In the genomic region with DNA sequence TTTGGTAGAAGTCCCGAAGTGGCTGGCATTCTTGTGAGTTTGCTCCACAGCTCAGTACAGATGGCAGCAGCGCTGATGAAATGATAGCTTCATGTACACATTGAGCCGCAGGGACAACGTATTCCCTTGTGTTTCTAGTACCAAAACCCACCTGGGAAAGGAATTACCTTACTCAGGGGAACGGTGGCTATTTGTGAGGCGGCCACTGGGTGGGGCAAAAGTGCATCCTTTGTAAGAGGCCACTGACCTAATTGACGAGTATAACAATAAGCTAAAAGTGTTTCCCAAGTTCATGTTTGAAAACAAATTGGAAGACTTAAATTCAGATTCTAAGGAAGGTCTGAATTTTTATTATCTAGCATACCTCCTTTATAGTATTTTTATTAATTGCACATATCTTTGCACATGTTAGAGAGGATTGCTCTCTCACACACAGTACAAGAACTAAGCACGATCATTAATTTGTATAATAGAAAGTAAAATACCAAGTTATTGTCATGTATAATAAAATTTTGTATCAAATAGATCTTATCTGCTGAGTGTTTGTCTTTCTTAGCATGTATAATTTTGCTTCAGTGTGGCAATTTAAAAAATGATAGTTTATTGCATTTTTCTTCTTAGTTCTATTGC, we compare ENCODE assay signal across 9 cellular contexts. TPM values are rescaled to one million over a fixed set of nuclear protein-coding genes. Genes with fewer than 3 reads are reported as not detected.
DNase-seq lines count a peak whose midpoint lies in the region; ATAC-seq and TF ChIP-seq lines count a peak whose summit lies in the region.
"Had no signal": no experiment of that assay in that cellular context is flagged by ENCODE, and none has a peak within 500 bp of the region (broad histone marks: within the 10 kb centered on the region; RNA-seq: fewer than 3 reads in every experiment).

No MANE protein-coding gene starts in this region.

- H3K27ac ChIP-seq in adrenal gland (no peak overlapping the region), neural cell (ENCODE audit: low read length) (no peak overlapping the region), osteoblast (ENCODE audit: low read depth, low read length) (no peak overlapping the region)
- H3K27ac ChIP-seq: neutrophil had no signal

- H3K79me2 ChIP-seq in neural cell (replicated peaks; ENCODE audit: insufficient read depth, low read length) (no peaks in the 10 kb centered on the region), osteoblast (ENCODE audit: insufficient read depth, low read length) (no peaks in the 10 kb centered on the region)

- no peak for ATAC-seq in HG03280 (IDR thresholded peaks at IDR 0.05; ENCODE audit: unreplicated experiment)
- no peak for ATAC-seq in activated T-helper 17 cell treated with anti-CD3 and anti-CD28 coated beads, Interleukin-2, amount 50 U/mL, for 72 hours (replicated peaks)

- H3K4me3 ChIP-seq in adrenal gland (no peak overlapping the region), neural cell (ENCODE audit: low read length) (no peak overlapping the region), osteoblast (ENCODE audit: insufficient read depth, low read length) (no peak overlapping the region)

- TF ChIP-seq CTCF in GM13976 (IDR thresholded peaks at IDR 0.05; ENCODE audit: borderline replicate concordance, control extremely low read depth, extremely low read depth, insufficient read depth, missing control alignments) (peak; percentile 10), adrenal gland (IDR thresholded peaks at IDR 0.05) (peak; percentile 17 to 43 (median 40)), neural cell (IDR thresholded peaks at IDR 0.05; ENCODE audit: poor library complexity, severe bottlenecking) (peak; percentile 54), osteoblast (IDR thresholded peaks at IDR 0.05; ENCODE audit: extremely low read depth, low read depth, low read length) (no peak)

- H3K4me1 ChIP-seq in adrenal gland (replicated peaks in 1 of 2): no peaks in the 10 kb centered on the region
- no peaks in the 10 kb centered on the region for H3K4me1 ChIP-seq in osteoblast (ENCODE audit: insufficient read depth, low read length)

- H3K27me3 Mint-ChIP-seq in activated T-helper 17 cell treated with anti-CD3 and anti-CD28 coated beads, Interleukin-2, amount 50 U/mL, for 72 hours: no peaks in the 10 kb centered on the region

- H3K36me3 ChIP-seq in adrenal gland (replicated peaks in 1 of 2) (no peaks in the 10 kb centered on the region), neural cell (ENCODE audit: insufficient read depth, low read length) (no peaks in the 10 kb centered on the region), osteoblast (ENCODE audit: insufficient read depth, low read length) (no peaks in the 10 kb centered on the region)
- H3K36me3 ChIP-seq: neutrophil had no signal

- H3K27ac Mint-ChIP-seq in activated T-helper 17 cell treated with anti-CD3 and anti-CD28 coated beads, Interleukin-2, amount 50 U/mL, for 72 hours: no peak overlapping the region

- H3K4me2 ChIP-seq in neural cell (ENCODE audit: low read length) (no peak overlapping the region), osteoblast (ENCODE audit: insufficient read depth, low read length) (no peak overlapping the region)

- no peak for TF ChIP-seq EP300 in neural cell (conservative IDR thresholded peaks at IDR 0.05; ENCODE audit: poor library complexity, severe bottlenecking)

- no peaks in the 10 kb centered on the region for H3F3A ChIP-seq in neural cell (ENCODE audit: insufficient read depth, low read length, poor library complexity, severe bottlenecking)

- no peak for TF ChIP-seq POLR2A in adrenal gland (IDR thresholded peaks at IDR 0.05)

- H3K9ac ChIP-seq in neural cell (ENCODE audit: low read length): no peak overlapping the region

- no peaks in the 10 kb centered on the region for H3K36me3 Mint-ChIP-seq in activated T-helper 17 cell treated with anti-CD3 and anti-CD28 coated beads, Interleukin-2, amount 50 U/mL, for 72 hours (ENCODE audit: low read depth)

- peak; percentile 46 for TF ChIP-seq RAD21 in neural cell (conservative IDR thresholded peaks at IDR 0.05)

- H3K27me3 ChIP-seq in adrenal gland (no peaks in the 10 kb centered on the region), neural cell (ENCODE audit: insufficient read depth, low read depth, low read length) (no peaks in the 10 kb centered on the region), osteoblast (ENCODE audit: insufficient read depth, low read length) (no peaks in the 10 kb centered on the region)
- H3K27me3 ChIP-seq: neutrophil had no signal

- intact Hi-C loops in adrenal gland (cut with DNase I): no loop called here

- in situ Hi-C loops in GM13976 (cut with MboI; ENCODE audit: low sequenced_read_pairs, unreplicated experiment): no loop called here

- no peak overlapping the region for H3K4me3 Mint-ChIP-seq in activated T-helper 17 cell treated with anti-CD3 and anti-CD28 coated beads, Interleukin-2, amount 50 U/mL, for 72 hours

- H4K20me1 ChIP-seq in neural cell (ENCODE audit: insufficient read depth) (no peaks in the 10 kb centered on the region), osteoblast (ENCODE audit: insufficient read depth, low read length) (no peaks in the 10 kb centered on the region)

- H2AFZ ChIP-seq in neural cell (ENCODE audit: low read depth, low read length) (no peak overlapping the region), osteoblast (ENCODE audit: low read length) (no peak overlapping the region)

- H3K9me2 ChIP-seq in neural cell (ENCODE audit: insufficient read depth, low read length): no peaks in the 10 kb centered on the region

- H3K9me3 ChIP-seq in adrenal gland (replicated peaks in 1 of 3) (no peaks in the 10 kb centered on the region), neural cell (ENCODE audit: low read length) (no peaks in the 10 kb centered on the region), osteoblast (ENCODE audit: low read depth, low read length) (no peaks in the 10 kb centered on the region)
- H3K9me3 ChIP-seq: neutrophil had no signal

- H3K9me3 Mint-ChIP-seq in activated T-helper 17 cell treated with anti-CD3 and anti-CD28 coated beads, Interleukin-2, amount 50 U/mL, for 72 hours: peaks cover 9% of the 10 kb centered on the region

- no peaks in the 10 kb centered on the region for H3K4me1 Mint-ChIP-seq in activated T-helper 17 cell treated with anti-CD3 and anti-CD28 coated beads, Interleukin-2, amount 50 U/mL, for 72 hours

- DNase-seq in GM13976 (ENCODE audit: low spot score): peak; percentile 23
- peak; percentile 24 to 92 (median 81) for DNase-seq in NCI-H1417 (lab: John Stamatoyannopoulos, UW)
- DNase-seq in adrenal gland: peak; percentile 16 to 62 (median 38)
- no peak for DNase-seq in osteoblast (ENCODE audit: insufficient read length, low spot score, missing footprints)
- DNase-seq in activated effector memory CD4-positive, alpha-beta T cell treated with anti-CD3 and anti-CD28 coated beads, Interleukin-2, amount 50 U/mL, for 16 hours: no peak

- WGBS in adrenal gland, 4 donors: 23 to 30% (median 23%) methylated on average over 8 of the region's 8 CpGs

TF ChIP-seq in neural cell, 6 proteins besides CTCF, POLR2A, EP300 and RAD21:
- TF ChIP-seq POLR2AphosphoS5 (IDR thresholded peaks at IDR 0.05): no peak
- TF ChIP-seq TAF1 (IDR thresholded peaks at IDR 0.05; ENCODE audit: low read depth): no peak
- peak; percentile 30 for TF ChIP-seq SMC3 (conservative IDR thresholded peaks at IDR 0.05; ENCODE audit: poor library complexity)
- no peak for TF ChIP-seq MXI1 (conservative IDR thresholded peaks at IDR 0.05; ENCODE audit: poor library complexity, severe bottlenecking)
- TF ChIP-seq, protein P1, sequence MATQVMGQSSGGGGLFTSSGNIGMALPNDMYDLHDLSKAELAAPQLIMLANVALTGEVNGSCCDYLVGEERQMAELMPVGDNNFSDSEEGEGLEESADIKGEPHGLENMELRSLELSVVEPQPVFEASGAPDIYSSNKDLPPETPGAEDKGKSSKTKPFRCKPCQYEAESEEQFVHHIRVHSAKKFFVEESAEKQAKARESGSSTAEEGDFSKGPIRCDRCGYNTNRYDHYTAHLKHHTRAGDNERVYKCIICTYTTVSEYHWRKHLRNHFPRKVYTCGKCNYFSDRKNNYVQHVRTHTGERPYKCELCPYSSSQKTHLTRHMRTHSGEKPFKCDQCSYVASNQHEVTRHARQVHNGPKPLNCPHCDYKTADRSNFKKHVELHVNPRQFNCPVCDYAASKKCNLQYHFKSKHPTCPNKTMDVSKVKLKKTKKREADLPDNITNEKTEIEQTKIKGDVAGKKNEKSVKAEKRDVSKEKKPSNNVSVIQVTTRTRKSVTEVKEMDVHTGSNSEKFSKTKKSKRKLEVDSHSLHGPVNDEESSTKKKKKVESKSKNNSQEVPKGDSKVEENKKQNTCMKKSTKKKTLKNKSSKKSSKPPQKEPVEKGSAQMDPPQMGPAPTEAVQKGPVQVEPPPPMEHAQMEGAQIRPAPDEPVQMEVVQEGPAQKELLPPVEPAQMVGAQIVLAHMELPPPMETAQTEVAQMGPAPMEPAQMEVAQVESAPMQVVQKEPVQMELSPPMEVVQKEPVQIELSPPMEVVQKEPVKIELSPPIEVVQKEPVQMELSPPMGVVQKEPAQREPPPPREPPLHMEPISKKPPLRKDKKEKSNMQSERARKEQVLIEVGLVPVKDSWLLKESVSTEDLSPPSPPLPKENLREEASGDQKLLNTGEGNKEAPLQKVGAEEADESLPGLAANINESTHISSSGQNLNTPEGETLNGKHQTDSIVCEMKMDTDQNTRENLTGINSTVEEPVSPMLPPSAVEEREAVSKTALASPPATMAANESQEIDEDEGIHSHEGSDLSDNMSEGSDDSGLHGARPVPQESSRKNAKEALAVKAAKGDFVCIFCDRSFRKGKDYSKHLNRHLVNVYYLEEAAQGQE (IDR thresholded peaks at IDR 0.05; ENCODE audit: borderline replicate concordance): no peak
- no peak for TF ChIP-seq EZH2 (IDR thresholded peaks at IDR 0.05; ENCODE audit: borderline replicate concordance, insufficient read depth, low read length, poor library complexity, severe bottlenecking)

RNA-seq across cellular contexts. Expression of a gene that starts 25.3 kb away (rescaled TPM):
- under 1 TPM in 4 of 8 donors, not detected in 4; 0.10 to 0.12 (median 0.11) TPM for total RNA-seq in adrenal gland
- under 1 TPM in 2 of 3 donors, not detected in 1; under 0.01 to 0.04 TPM for polyA plus RNA-seq in adrenal gland
- polyA plus RNA-seq in neural cell: 6.3 and 7.4 TPM in 2 replicates
- 21.2 and 26.9 TPM in 2 replicates for polyA minus RNA-seq in neural cell
- not detected in 2 replicates for total RNA-seq in osteoblast
- total RNA-seq in activated T-helper 17 cell treated with anti-CD3 and anti-CD28 coated beads, Interleukin-2, amount 50 U/mL, for 72 hours: not detected

Comparison
In these comparisons a context has a peak if more than half of its experiments do, and no peak if none do; other contexts are left out.
1. DNase-seq: peak in GM13976 (single experiment), NCI-H1417 (3 of 3) and adrenal gland (7 of 7); none in osteoblast (single experiment) and activated effector memory CD4-positive, alpha-beta T cell treated with anti-CD3 and anti-CD28 coated beads, Interleukin-2, amount 50 U/mL, for 16 hours (single experiment).